8 cellular contexts compared by ENCODE assay signal in genomic region chr10:95266674-95267095, GRCh38. TPM values are rescaled to one million over a fixed set of nuclear protein-coding genes. Genes with fewer than 3 reads are reported as not detected.
DNase-seq lines count a peak whose midpoint lies in the region; ATAC-seq and TF ChIP-seq lines count a peak whose summit lies in the region.

No MANE protein-coding gene starts in this region.

- H3K4me1 ChIP-seq in mesenchymal stem cell (ENCODE audit: control insufficient read depth, insufficient read depth, low read depth, low read length) = peaks cover 18% of the 10 kb centered on the region
- H3K4me1 ChIP-seq in adrenal gland (replicated peaks in 1 of 2) = peaks cover 3 to 9% of the 10 kb centered on the region in 2 donors

- no peak overlapping the region for H3K4me3 Mint-ChIP-seq in chondrocyte (ENCODE audit: unreplicated experiment)

- whole genome bisulfite sequencing in mesenchymal stem cell = no CpG with 5 or more reads among the region's 1 CpG
- WGBS in adrenal gland, 4 donors = 56 to 70% (median 60%) methylated on average over 1 of the region's 1 CpG

- no peak overlapping the region for H3K18ac ChIP-seq in mesenchymal stem cell (ENCODE audit: low read depth in 1 of 2, low read length in 2 of 2)

- H3K23ac ChIP-seq in mesenchymal stem cell (ENCODE audit: low read length in 2 of 2) = no peak overlapping the region

- no peak overlapping the region for H2BK15ac ChIP-seq in mesenchymal stem cell (ENCODE audit: low read depth, poor library complexity, severe bottlenecking)

- H2AK5ac ChIP-seq in mesenchymal stem cell (ENCODE audit: low read length, severe bottlenecking) = peak overlapping the region; percentile 97

- no peak overlapping the region for H4K8ac ChIP-seq in mesenchymal stem cell (ENCODE audit: low read length)

- H3K14ac ChIP-seq in mesenchymal stem cell (ENCODE audit: low read length in 2 of 2) = no peak overlapping the region

- H3K27me3 ChIP-seq in mesenchymal stem cell (ENCODE audit: control insufficient read depth in 1 of 2, insufficient read depth in 1 of 2, low read length in 2 of 2) = no peaks in the 10 kb centered on the region
- no peaks in the 10 kb centered on the region for H3K27me3 ChIP-seq in adrenal gland

- H3K9me3 ChIP-seq in mesenchymal stem cell (ENCODE audit: control insufficient read depth, low read length) (no peaks in the 10 kb centered on the region), adrenal gland (replicated peaks in 1 of 3) (no peaks in the 10 kb centered on the region)

- no peak overlapping the region for H4K91ac ChIP-seq in mesenchymal stem cell (ENCODE audit: low read length)

- H2BK12ac ChIP-seq in mesenchymal stem cell (ENCODE audit: low read length in 2 of 2) = no peak overlapping the region

- H3K4me3 ChIP-seq in mesenchymal stem cell (ENCODE audit: insufficient read depth in 1 of 2, low read depth in 1 of 2, low read length in 2 of 2) = no peak overlapping the region
- H3K4me3 ChIP-seq in adrenal gland = no peak overlapping the region

- TF ChIP-seq POLR2A in adrenal gland (IDR thresholded peaks at IDR 0.05) = no peak

- no peak overlapping the region for H2BK120ac ChIP-seq in mesenchymal stem cell (ENCODE audit: low read depth, low read length)

- peaks cover 53% of the 10 kb centered on the region for H3K4me1 Mint-ChIP-seq in chondrocyte (ENCODE audit: low read depth)

- H3K27ac Mint-ChIP-seq in chondrocyte (ENCODE audit: unreplicated experiment) = peak overlapping the region; percentile 74

- H3K9me3 Mint-ChIP-seq in chondrocyte (ENCODE audit: low read depth) = no peaks in the 10 kb centered on the region

- no peak for TF ChIP-seq CTCF in chondrocyte (IDR thresholded peaks at IDR 0.05)
- no peak for TF ChIP-seq CTCF in adrenal gland (IDR thresholded peaks at IDR 0.05)

- H3K27ac ChIP-seq in mesenchymal stem cell (ENCODE audit: low read length, poor library complexity, severe bottlenecking) (peak overlapping the region; percentile 71), adrenal gland (peak overlapping the region in 1 of 5 donors; percentile 34), substantia nigra (ENCODE audit: low read depth, low read length, poor library complexity, severe bottlenecking) (no peak overlapping the region)

- intact Hi-C loops in adrenal gland (cut with DNase I) = no loop called here

- peak overlapping the region; percentile 78 for H3K9ac ChIP-seq in mesenchymal stem cell (ENCODE audit: low read length)

- no peak overlapping the region for H3K4me2 ChIP-seq in mesenchymal stem cell (ENCODE audit: low read length, poor library complexity, severe bottlenecking)

- H3K36me3 ChIP-seq in mesenchymal stem cell (ENCODE audit: control insufficient read depth in 1 of 2, insufficient read depth in 2 of 2, low read depth in 1 of 2, low read length in 2 of 2) (peaks cover 0 to 26% of the 10 kb centered on the region in 2 experiments), adrenal gland (replicated peaks in 1 of 2) (no peaks in the 10 kb centered on the region)

- peaks cover 23% of the 10 kb centered on the region for H3K36me3 Mint-ChIP-seq in chondrocyte (ENCODE audit: low read depth)

- H2AFZ ChIP-seq in mesenchymal stem cell (ENCODE audit: low read depth, low read length) = no peak overlapping the region

- no peak overlapping the region for H3K4ac ChIP-seq in mesenchymal stem cell (ENCODE audit: low read depth in 1 of 2, low read length in 2 of 2)

- peaks cover 20% of the 10 kb centered on the region for H3K79me1 ChIP-seq in mesenchymal stem cell (replicated peaks; ENCODE audit: low read length, poor library complexity, severe bottlenecking)

- DNase-seq in NCI-H146 treated with DMSO at 0.1 percent for 48 hours (lab: John Stamatoyannopoulos, UW; ENCODE audit: unreplicated experiment) (peak; percentile 58), chondrocyte (ENCODE audit: low spot score) (no peak), mesenchymal stem cell (peak; percentile 97), adrenal gland (no peak), substantia nigra (lab: John Stamatoyannopoulos, UW) (no peak)
- no peak for DNase-seq in stimulated activated CD4-positive, alpha-beta T cell treated with anti-CD3 and anti-CD28 coated beads, Interleukin-12 subunit alpha, Interleukin-12 subunit beta, amount 100 ng/mL, for 4 hours

- peak overlapping the region; percentile 83 for H2BK5ac ChIP-seq in mesenchymal stem cell (ENCODE audit: low read depth, low read length, poor library complexity, severe bottlenecking)

- ATAC-seq in GM18511 (IDR thresholded peaks at IDR 0.05; ENCODE audit: unreplicated experiment) = peak; percentile 81
- peak; percentile 76 for ATAC-seq in HG02642 (IDR thresholded peaks at IDR 0.05; ENCODE audit: poor library complexity, unreplicated experiment)

- no peaks in the 10 kb centered on the region for H3K27me3 Mint-ChIP-seq in chondrocyte (ENCODE audit: low read depth)

RNA-seq across cellular contexts. Expression of gene PDLIM1, which starts 24.1 kb away (rescaled TPM):
- 94.1 to 113 TPM (median 110 TPM) in 3 replicates for total RNA-seq in chondrocyte
- 537 TPM for polyA plus RNA-seq in mesenchymal stem cell (2013, experiment 1 of 2)
- polyA plus RNA-seq in mesenchymal stem cell (2013, experiment 2 of 2) = 536 TPM
- 10 to 100 TPM; 22.2 to 44.6 (median 28.6) TPM for total RNA-seq in adrenal gland
- 10 to 100 TPM; 31.9 to 63.3 (median 32.6) TPM for polyA plus RNA-seq in adrenal gland

Comparison
In these comparisons a context has a peak if more than half of its experiments do, and no peak if none do; other contexts are left out.
1. DNase-seq: peak in NCI-H146 treated with DMSO at 0.1 percent for 48 hours (single experiment) and mesenchymal stem cell (single experiment); none in chondrocyte (single experiment), adrenal gland (0 of 7), stimulated activated CD4-positive, alpha-beta T cell treated with anti-CD3 and anti-CD28 coated beads, Interleukin-12 subunit alpha, Interleukin-12 subunit beta, amount 100 ng/mL, for 4 hours (single experiment) and substantia nigra (0 of 49).